In genomic region chr3:194314669-194315068, GRCh38 we compare ENCODE assay signal across 9 cellular contexts. TPM values are rescaled to one million over a fixed set of nuclear protein-coding genes. Genes with fewer than 3 reads are reported as not detected.
DNase-seq lines count a peak whose midpoint lies in the region; ATAC-seq, FAIRE-seq and TF ChIP-seq lines count a peak whose summit lies in the region.
"Had no signal": no experiment of that assay in that cellular context is flagged by ENCODE, and none has a peak within 500 bp of the region (broad histone marks: within the 10 kb centered on the region; RNA-seq: fewer than 3 reads in every experiment).

No MANE protein-coding gene starts in this region.

- DNase-seq in SK-N-SH, result no peak
- no peak for DNase-seq in activated T-helper 1 cell treated with anti-CD3 and anti-CD28 coated beads, Interleukin-12 subunit alpha, Interleukin-12 subunit beta, Interleukin-2, Interleukin-4 antibody, amounts not matched to agents 30 ng/mL and 10 ng/mL and 1 ng/mL, durations not matched to agents 14 hours and 24 hours and 36 hours (ENCODE audit: low spot score)
- DNase-seq in HepG2 (ENCODE audit: low spot score), result no peak
- no peak for DNase-seq in stomach
- no peak for DNase-seq in activated CD4-positive, alpha-beta T cell treated with anti-CD3 and anti-CD28 coated beads, Interleukin-2, amount 50 U/mL, for 48 hours

- H3K9ac ChIP-seq in SK-N-SH (no peak overlapping the region), HepG2 (ENCODE audit: insufficient read depth, low read depth, low read length) (no peak overlapping the region)

- H3K4me3 Mint-ChIP-seq in activated T-helper 1 cell treated with anti-CD3 and anti-CD28 coated beads, Interleukin-12 subunit alpha, Interleukin-12 subunit beta, Interleukin-2, Interleukin-4 antibody, amounts not matched to agents 30 ng/mL and 10 ng/mL and 1 ng/mL, durations not matched to agents 14 hours and 24 hours and 36 hours, result peak overlapping the region; percentile 83

- peak; percentile 37 for FAIRE-seq in HepG2 (lab: Jason Lieb, UNC)

- H3K27me3 Mint-ChIP-seq in activated T-helper 1 cell treated with anti-CD3 and anti-CD28 coated beads, Interleukin-12 subunit alpha, Interleukin-12 subunit beta, Interleukin-2, Interleukin-4 antibody, amounts not matched to agents 30 ng/mL and 10 ng/mL and 1 ng/mL, durations not matched to agents 14 hours and 24 hours and 36 hours (ENCODE audit: insufficient read depth), result peaks cover 9% of the 10 kb centered on the region

- H3K4me3 ChIP-seq in SK-N-SH (ENCODE audit: low read depth in 2 of 2, low read length in 1 of 2) (no peak overlapping the region), HepG2 (replicated peaks in 1 of 3; ENCODE audit: insufficient read depth in 1 of 3, low read depth in 2 of 3, low read length in 3 of 3) (peak overlapping the region in 2 of 3 experiments; percentile 52 to 75; a peak in 3 of 6 replicates), stomach (no peak overlapping the region)

- BruUV-seq in HepG2 (replicated peaks; lab: Mats Ljungman, UMichigan), result no TSS peak

- CTCF ChIA-PET in SK-N-SH (lab: Yijun Ruan, JAX), result interaction anchor here (0.9 to 13.4 kb wide), 16 partner anchors 9 to 658 kb away, joined by 3 to 246 read pairs (median 8); partner anchors contain the start of gene HES1
- CTCF ChIA-PET in HepG2 (lab: Yijun Ruan, JAX; ENCODE audit: low intra/inter-chr PET ratio, low total read pairs), result interaction anchor here (1.7 kb wide), 1 partner anchor 533 kb away, joined by 17 read pairs; no protein-coding TSS in a partner anchor

- TF ChIP-seq RAD21 in SK-N-SH (IDR thresholded peaks at IDR 0.05; ENCODE audit: low read length) (no peak), HepG2 (CRISPR knock-in tag; IDR thresholded peaks at IDR 0.05) (no peak)

- H3K9me3 ChIP-seq in SK-N-SH (0 out of 2 replicates have a peak, but pooled peaks cover 6% of the 10 kb centered on the region), HepG2 (ENCODE audit: low read length) (peaks cover 10% of the 10 kb centered on the region; the same call in 1 of the 2 replicates), stomach (peaks cover 0 to 14% (median 11%) of the 10 kb centered on the region in 4 donors)

- peaks cover 49% of the 10 kb centered on the region for H3K4me1 Mint-ChIP-seq in activated T-helper 1 cell treated with anti-CD3 and anti-CD28 coated beads, Interleukin-12 subunit alpha, Interleukin-12 subunit beta, Interleukin-2, Interleukin-4 antibody, amounts not matched to agents 30 ng/mL and 10 ng/mL and 1 ng/mL, durations not matched to agents 14 hours and 24 hours and 36 hours (ENCODE audit: low read depth)

- H3K9me2 ChIP-seq in SK-N-SH, result no peaks in the 10 kb centered on the region

- no peak for TF ChIP-seq CTCF in SK-N-SH (IDR thresholded peaks at IDR 0.05)
- no peak for TF ChIP-seq CTCF in HepG2 (CRISPR knock-in tag; IDR thresholded peaks at IDR 0.05)
- no peak for TF ChIP-seq CTCF in stomach (IDR thresholded peaks at IDR 0.05)

- no peaks in the 10 kb centered on the region for H3K36me3 ChIP-seq in SK-N-SH (replicated peaks in 1 of 2; ENCODE audit: control insufficient read depth in 1 of 2, insufficient read depth in 2 of 2, low read length in 1 of 2)
- no peaks in the 10 kb centered on the region for H3K36me3 ChIP-seq in HepG2 (replicated peaks in 1 of 2; ENCODE audit: control insufficient read depth in 1 of 2, insufficient read depth in 2 of 2, low read length in 2 of 2)
- no peaks in the 10 kb centered on the region for H3K36me3 ChIP-seq in stomach

- no peak for TF ChIP-seq EP300 in SK-N-SH (IDR thresholded peaks at IDR 0.05; ENCODE audit: borderline replicate concordance in 1 of 2, low read depth in 1 of 2, low read length in 1 of 2)
- no peak for TF ChIP-seq EP300 in HepG2 (IDR thresholded peaks at IDR 0.05; ENCODE audit: low read depth in 2 of 2, low read length in 2 of 2)
- no peak for TF ChIP-seq EP300 in HepG2 (CRISPR knock-in tag; IDR thresholded peaks at IDR 0.05; ENCODE audit: borderline replicate concordance)
- TF ChIP-seq EP300 in stomach (IDR thresholded peaks at IDR 0.05), result no peak

- H3F3A ChIP-seq in SK-N-SH (replicated peaks; ENCODE audit: insufficient read depth), result no peaks in the 10 kb centered on the region

- in situ Hi-C loops in HepG2 (cut with HindIII; ENCODE audit: extremely low pct_ligation_motif_present, low pct_unique_long_range_greater_than_20kb), result loop anchor here (5.0 to 25.0 kb wide), 4 partner anchors 150 to 652 kb away; partner anchors contain the start of gene HES1

- POLR2A ChIA-PET in SK-N-SH (lab: Yijun Ruan, JAX), result interaction anchor here (1.1 to 1.4 kb wide), 2 partner anchors 180 to 533 kb away, joined by 4 to 6 read pairs; no protein-coding TSS in a partner anchor
- POLR2A ChIA-PET in HepG2 (lab: Yijun Ruan, JAX), result interaction anchor here (2.0 kb wide), 1 partner anchor 173 kb away, joined by 10 read pairs; no protein-coding TSS in a partner anchor

- peak overlapping the region; percentile 81; the same call in 1 of the 2 replicates for H3K4me2 ChIP-seq in SK-N-SH
- peak overlapping the region; percentile 86 for H3K4me2 ChIP-seq in HepG2 (ENCODE audit: low read depth, low read length)

- peaks cover 8% of the 10 kb centered on the region for H3K36me3 Mint-ChIP-seq in activated T-helper 1 cell treated with anti-CD3 and anti-CD28 coated beads, Interleukin-12 subunit alpha, Interleukin-12 subunit beta, Interleukin-2, Interleukin-4 antibody, amounts not matched to agents 30 ng/mL and 10 ng/mL and 1 ng/mL, durations not matched to agents 14 hours and 24 hours and 36 hours (ENCODE audit: low read depth)

- H3K4me1 ChIP-seq in SK-N-SH (ENCODE audit: control insufficient read depth in 1 of 2, insufficient read depth in 2 of 2, low read depth in 1 of 2, low read length in 1 of 2), result peaks cover 0 to 25% of the 10 kb centered on the region in 2 experiments; a peak in 1 of 4 replicates
- H3K4me1 ChIP-seq in HepG2 (ENCODE audit: insufficient read depth, low read length), result peaks cover 47% of the 10 kb centered on the region
- peaks cover 6 to 51% (median 37%) of the 10 kb centered on the region in 4 donors for H3K4me1 ChIP-seq in stomach

- H3K9me3 Mint-ChIP-seq in activated T-helper 1 cell treated with anti-CD3 and anti-CD28 coated beads, Interleukin-12 subunit alpha, Interleukin-12 subunit beta, Interleukin-2, Interleukin-4 antibody, amounts not matched to agents 30 ng/mL and 10 ng/mL and 1 ng/mL, durations not matched to agents 14 hours and 24 hours and 36 hours, result peaks cover 12% of the 10 kb centered on the region

- H3K79me2 ChIP-seq in SK-N-SH (ENCODE audit: insufficient read depth), result no peaks in the 10 kb centered on the region
- H3K79me2 ChIP-seq in HepG2 (ENCODE audit: insufficient read depth, low read length), result no peaks in the 10 kb centered on the region

- H2AFZ ChIP-seq in SK-N-SH (ENCODE audit: low read depth) (no peak overlapping the region), HepG2 (ENCODE audit: low read length) (no peak overlapping the region)

- H3K27ac Mint-ChIP-seq in activated T-helper 1 cell treated with anti-CD3 and anti-CD28 coated beads, Interleukin-12 subunit alpha, Interleukin-12 subunit beta, Interleukin-2, Interleukin-4 antibody, amounts not matched to agents 30 ng/mL and 10 ng/mL and 1 ng/mL, durations not matched to agents 14 hours and 24 hours and 36 hours, result no peak overlapping the region

- H3K27ac ChIP-seq in SK-N-SH (ENCODE audit: low read depth in 2 of 2, low read length in 1 of 2) (no peak overlapping the region; a peak in 1 of 4 replicates), HepG2 (ENCODE audit: extremely low read length, insufficient read depth, low read length) (no peak overlapping the region), stomach (peak overlapping the region in 3 of 5 donors; percentile 57 to 80 (median 80))

- no peaks in the 10 kb centered on the region for H4K20me1 ChIP-seq in SK-N-SH (ENCODE audit: insufficient read depth)
- H4K20me1 ChIP-seq in HepG2 (ENCODE audit: insufficient read depth, low read length), result no peaks in the 10 kb centered on the region

- H3K27me3 ChIP-seq in SK-N-SH (ENCODE audit: insufficient read depth), result peaks cover 26% of the 10 kb centered on the region
- peaks cover 2 to 29% of the 10 kb centered on the region in 2 experiments; a peak in 4 of 5 replicates for H3K27me3 ChIP-seq in HepG2 (ENCODE audit: control insufficient read depth in 1 of 2, insufficient read depth in 2 of 2, low read length in 2 of 2)
- peaks cover 0 to 15% (median 7%) of the 10 kb centered on the region in 3 donors for H3K27me3 ChIP-seq in stomach

- intact Hi-C loops in activated T-helper 1 cell treated with anti-CD3 and anti-CD28 coated beads, Interleukin-12 subunit alpha, Interleukin-12 subunit beta, Interleukin-2, Interleukin-4 antibody, amounts not matched to agents 30 ng/mL and 10 ng/mL and 1 ng/mL, durations not matched to agents 14 hours and 24 hours and 36 hours (cut with micrococcal nuclease), result loop anchor here (1.0 to 2.0 kb wide), 4 partner anchors 112 to 649 kb away; partner anchors contain the start of gene HES1
- intact Hi-C loops in HepG2 (cut with micrococcal nuclease; ENCODE audit: unreplicated experiment) (loop anchor here (1.0 to 10.0 kb wide), 4 partner anchors 178 to 649 kb away; partner anchors contain the start of gene HES1), stomach (cut with DNase I; ENCODE audit: low total_unique reads) (loop anchor here (5.0 kb wide), 1 partner anchor 537 kb away; no protein-coding TSS in a partner anchor)

- TF ChIP-seq POLR2A in HepG2 (IDR thresholded peaks at IDR 0.05; ENCODE audit: insufficient read depth in 1 of 2, low read depth in 2 of 2, low read length in 2 of 2), result no peak
- TF ChIP-seq POLR2A in stomach (IDR thresholded peaks at IDR 0.05), result no peak

- ATAC-seq in SK-N-SH treated with all-trans-retinoic acid at 6 μM for 48 hours (no peak), HepG2 (peak; percentile 19), HG02884 (IDR thresholded peaks at IDR 0.05; ENCODE audit: unreplicated experiment) (no peak), GM18519 (IDR thresholded peaks at IDR 0.05; ENCODE audit: low FRiP score, unreplicated experiment) (no peak)

- 95% methylated on average over 8 of the region's 10 CpGs for WGBS in SK-N-SH (ENCODE audit: low lambda C conversion rate)
- WGBS in HepG2 (ENCODE audit: low lambda C conversion rate), result 8% methylated on average over 10 of the region's 10 CpGs
- WGBS in stomach, 5 donors, result 83 to 94% (median 87%) methylated on average over 10 of the region's 10 CpGs

RNA-seq across cellular contexts. Expression of gene CPN2, which starts 36.5 kb away (rescaled TPM):
- polyA plus RNA-seq in SK-N-SH (2012; rRNA removed) (not detected in 2 replicates), HepG2 (2011; rRNA removed) (26.7 and 29.3 TPM in 2 replicates), stomach (not detected)
- polyA plus RNA-seq in SK-N-SH (2012; cell fraction: cytosol; rRNA removed), result not detected in 2 replicates
- not detected in 2 replicates for polyA plus RNA-seq in SK-N-SH (2012; cell fraction: nucleus; rRNA removed)
- not detected in 2 replicates for total RNA-seq in activated T-helper 1 cell treated with anti-CD3 and anti-CD28 coated beads, Interleukin-12 subunit alpha, Interleukin-12 subunit beta, Interleukin-2, Interleukin-4 antibody, amounts not matched to agents 30 ng/mL and 10 ng/mL and 1 ng/mL, durations not matched to agents 14 hours and 24 hours and 36 hours
- total RNA-seq in HepG2 (2016; rRNA removed; fragmentation: Illumina TruSeq; extraction: Trizol) (16.3 and 27.7 TPM in 2 replicates), stomach (not detected)
- 4.8 and 4.9 TPM in 2 replicates for total RNA-seq in HepG2 (2016; cell fraction: cytosol; rRNA removed; fragmentation: Illumina TruSeq; extraction: Trizol; ENCODE audit: low read depth)
- 11.8 and 26.8 TPM in 2 replicates for total RNA-seq in HepG2 (2016; cell fraction: insoluble cytoplasmic fraction; rRNA removed; fragmentation: Illumina TruSeq; extraction: Trizol)
- 14.4 and 15.6 TPM in 2 replicates for total RNA-seq in HepG2 (2016; cell fraction: membrane; rRNA removed; fragmentation: Illumina TruSeq; extraction: Trizol)
- total RNA-seq in HepG2 (2016; cell fraction: nucleus; rRNA removed; fragmentation: Illumina TruSeq; extraction: Trizol), result 34.1 and 42.6 TPM in 2 replicates
- polyA plus RNA-seq in HepG2 (2011; cell fraction: cytosol; rRNA removed), result 12.6 and 16.6 TPM in 2 replicates
- 18.2 and 18.5 TPM in 2 replicates for polyA plus RNA-seq in HepG2 (2011; cell fraction: nucleus; rRNA removed)
- 19.0 and 20.2 TPM in 2 replicates for polyA plus RNA-seq in HepG2 (2012)
- polyA plus RNA-seq in HepG2 (2016; cell fraction: cytosol; fragmentation: Illumina TruSeq; extraction: Trizol; ENCODE audit: low read depth), result 8.8 and 9.3 TPM in 2 replicates
- polyA plus RNA-seq in HepG2 (2016; cell fraction: insoluble cytoplasmic fraction; fragmentation: Illumina TruSeq; extraction: Trizol; ENCODE audit: low read depth), result 27.5 and 38.0 TPM in 2 replicates
- polyA plus RNA-seq in HepG2 (2016; cell fraction: membrane; fragmentation: Illumina TruSeq; extraction: Trizol; ENCODE audit: low read depth), result 18.2 and 23.6 TPM in 2 replicates
- 100 and 101 TPM in 2 replicates for polyA plus RNA-seq in HepG2 (2016; cell fraction: nucleus; fragmentation: Illumina TruSeq; extraction: Trizol; ENCODE audit: insufficient read depth, low read depth)
- polyA minus RNA-seq in HepG2 (2011; rRNA and poly(A)+ RNA removed; ENCODE audit: low replicate concordance), result 66.5 TPM in 1 of 2 replicates, not detected in the other
- polyA minus RNA-seq in HepG2 (2011; cell fraction: cytosol; rRNA and poly(A)+ RNA removed), result 19.2 and 22.2 TPM in 2 replicates
- 6.3 and 7.8 TPM in 2 replicates for polyA minus RNA-seq in HepG2 (2011; cell fraction: nucleus; rRNA and poly(A)+ RNA removed)

RNA-seq across cellular contexts. Expression of gene LRRC15, which starts 54.9 kb away (rescaled TPM):
- 0.02 and 0.03 TPM in 2 replicates for polyA plus RNA-seq in SK-N-SH (2012; rRNA removed)
- 0.01 and 0.03 TPM in 2 replicates for polyA plus RNA-seq in SK-N-SH (2012; cell fraction: cytosol; rRNA removed)
- polyA plus RNA-seq in SK-N-SH (2012; cell fraction: nucleus; rRNA removed), result 0.04 and 0.05 TPM in 2 replicates
- total RNA-seq in activated T-helper 1 cell treated with anti-CD3 and anti-CD28 coated beads, Interleukin-12 subunit alpha, Interleukin-12 subunit beta, Interleukin-2, Interleukin-4 antibody, amounts not matched to agents 30 ng/mL and 10 ng/mL and 1 ng/mL, durations not matched to agents 14 hours and 24 hours and 36 hours, result not detected in 2 replicates
- not detected in 2 replicates for total RNA-seq in HepG2 (2016; rRNA removed; fragmentation: Illumina TruSeq; extraction: Trizol)
- total RNA-seq in HepG2 (2016; cell fraction: cytosol; rRNA removed; fragmentation: Illumina TruSeq; extraction: Trizol; ENCODE audit: low read depth), result not detected in 2 replicates
- total RNA-seq in HepG2 (2016; cell fraction: insoluble cytoplasmic fraction; rRNA removed; fragmentation: Illumina TruSeq; extraction: Trizol), result not detected in 2 replicates
- not detected in 2 replicates for total RNA-seq in HepG2 (2016; cell fraction: membrane; rRNA removed; fragmentation: Illumina TruSeq; extraction: Trizol)
- total RNA-seq in HepG2 (2016; cell fraction: nucleus; rRNA removed; fragmentation: Illumina TruSeq; extraction: Trizol), result not detected in 2 replicates
- polyA plus RNA-seq in HepG2 (2011; rRNA removed), result not detected in 2 replicates
- not detected in 2 replicates for polyA plus RNA-seq in HepG2 (2011; cell fraction: cytosol; rRNA removed)
- polyA plus RNA-seq in HepG2 (2011; cell fraction: nucleus; rRNA removed), result not detected in 2 replicates
- not detected in 2 replicates for polyA plus RNA-seq in HepG2 (2012)
- not detected in 2 replicates for polyA plus RNA-seq in HepG2 (2016; cell fraction: cytosol; fragmentation: Illumina TruSeq; extraction: Trizol; ENCODE audit: low read depth)
- not detected in 2 replicates for polyA plus RNA-seq in HepG2 (2016; cell fraction: insoluble cytoplasmic fraction; fragmentation: Illumina TruSeq; extraction: Trizol; ENCODE audit: low read depth)
- not detected in 2 replicates for polyA plus RNA-seq in HepG2 (2016; cell fraction: membrane; fragmentation: Illumina TruSeq; extraction: Trizol; ENCODE audit: low read depth)
- polyA plus RNA-seq in HepG2 (2016; cell fraction: nucleus; fragmentation: Illumina TruSeq; extraction: Trizol; ENCODE audit: insufficient read depth, low read depth), result not detected in 2 replicates
- polyA minus RNA-seq in HepG2 (2011; rRNA and poly(A)+ RNA removed; ENCODE audit: low replicate concordance), result 0.05 TPM in 1 of 2 replicates, not detected in the other
- polyA minus RNA-seq in HepG2 (2011; cell fraction: cytosol; rRNA and poly(A)+ RNA removed), result not detected in 2 replicates
- polyA minus RNA-seq in HepG2 (2011; cell fraction: nucleus; rRNA and poly(A)+ RNA removed), result not detected in 2 replicates
- under 1 TPM in 2 of 5 donors, not detected in 3; 0.37 to 0.43 TPM for total RNA-seq in stomach
- polyA plus RNA-seq in stomach, result 1 to 10 TPM in 2 of 3 donors, under 1 TPM in 1; 0.03 to 1.7 (median 1.1) TPM
- total RNA-seq: renal cortical epithelial cell had no signal

Comparison
In these comparisons a context has a peak if more than half of its experiments do, and no peak if none do; other contexts are left out.
1. H3K27ac ChIP-seq: peak in stomach (3 of 5); none in SK-N-SH (0 of 2) and HepG2 (single experiment).
2. H3K4me3 ChIP-seq: peak in HepG2 (2 of 3); none in SK-N-SH (0 of 2) and stomach (0 of 4).